Comparison of ENCODE assay signal across 8 cellular contexts in genomic region chr18:43396266-43396665, GRCh38.
DNase-seq lines count a peak whose midpoint lies in the region; ATAC-seq and TF ChIP-seq lines count a peak whose summit lies in the region.

No MANE protein-coding gene starts in this region.

- H3K4me3 ChIP-seq in heart right ventricle (no peak overlapping the region), PC-3 (ENCODE audit: low read length) (no peak overlapping the region), upper lobe of right lung (no peak overlapping the region)

- CTCF ChIA-PET in PC-3 (lab: Charles Lee) = no interaction called here

- H3K27ac Mint-ChIP-seq in stimulated activated naive CD8-positive, alpha-beta T cell treated with anti-CD3 and anti-CD28 coated beads, Interleukin-15, amount 100 ng/mL, for 72 hours = no peak overlapping the region

- POLR2A ChIA-PET in PC-3 (lab: Charles Lee; ENCODE audit: unreplicated experiment) = no interaction called here

- no peak overlapping the region for H3K4me2 ChIP-seq in PC-3 (ENCODE audit: low read length)

- no peak for DNase-seq in heart right ventricle
- DNase-seq in left ventricle myocardium superior = no peak
- DNase-seq in PC-3 = peak; percentile 1
- DNase-seq in foreskin keratinocyte = no peak
- no peak for DNase-seq in upper lobe of right lung
- no peak for DNase-seq in stimulated activated naive CD8-positive, alpha-beta T cell treated with anti-CD3 and anti-CD28 coated beads, Interleukin-15, amount 100 ng/mL, for 72 hours
- no peak for DNase-seq in anterior cingulate cortex (lab: John Stamatoyannopoulos, UW)

- no peaks in the 10 kb centered on the region for H3F3A ChIP-seq in PC-3 (ENCODE audit: low read length, unreplicated experiment)

- H3K27me3 Mint-ChIP-seq in stimulated activated naive CD8-positive, alpha-beta T cell treated with anti-CD3 and anti-CD28 coated beads, Interleukin-15, amount 100 ng/mL, for 72 hours = no peaks in the 10 kb centered on the region

- H2AFZ ChIP-seq in PC-3 (ENCODE audit: low read length) = no peak overlapping the region

- no peaks in the 10 kb centered on the region for H3K36me3 ChIP-seq in heart right ventricle
- no peaks in the 10 kb centered on the region for H3K36me3 ChIP-seq in PC-3 (ENCODE audit: low read depth, low read length)
- no peaks in the 10 kb centered on the region for H3K36me3 ChIP-seq in upper lobe of right lung

- no peak overlapping the region for H3K4me3 Mint-ChIP-seq in stimulated activated naive CD8-positive, alpha-beta T cell treated with anti-CD3 and anti-CD28 coated beads, Interleukin-15, amount 100 ng/mL, for 72 hours

- H3K9me2 ChIP-seq in PC-3 (replicated peaks; ENCODE audit: low read length) = no peaks in the 10 kb centered on the region

- H3K9ac ChIP-seq in PC-3 (ENCODE audit: low read length) = no peak overlapping the region

- WGBS in heart right ventricle, 2 donors = 6 to 10% methylated on average over 1 of the region's 1 CpG

- peaks cover 5 to 10% of the 10 kb centered on the region in 2 donors for H3K9me3 Mint-ChIP-seq in stimulated activated naive CD8-positive, alpha-beta T cell treated with anti-CD3 and anti-CD28 coated beads, Interleukin-15, amount 100 ng/mL, for 72 hours

- no peaks in the 10 kb centered on the region for H3K79me2 ChIP-seq in PC-3 (ENCODE audit: low read length)

- no TSS peak for BruUV-seq in PC-3 (replicated peaks; lab: Mats Ljungman, UMichigan)

- no peak for ATAC-seq in heart right ventricle
- ATAC-seq in left ventricle myocardium superior = no peak
- no peak for ATAC-seq in PC-3
- no peak for ATAC-seq in foreskin keratinocyte
- no peak for ATAC-seq in upper lobe of right lung
- ATAC-seq in stimulated activated naive CD8-positive, alpha-beta T cell treated with anti-CD3 and anti-CD28 coated beads, Interleukin-15, amount 100 ng/mL, for 72 hours = no peak
- no peak for ATAC-seq in GM21619 (IDR thresholded peaks at IDR 0.05; ENCODE audit: unreplicated experiment)

- TF ChIP-seq CTCF in heart right ventricle (IDR thresholded peaks at IDR 0.05) = peak in 7 of 9 donors; percentile 29 to 56 (median 42)
- peak; percentile 46 for TF ChIP-seq CTCF in PC-3 (conservative IDR thresholded peaks at IDR 0.05; ENCODE audit: low read depth, low read length)
- peak; percentile 43 for TF ChIP-seq CTCF in foreskin keratinocyte (conservative IDR thresholded peaks at IDR 0.05)
- TF ChIP-seq CTCF in upper lobe of right lung (IDR thresholded peaks at IDR 0.05) = peak; percentile 31

- no peaks in the 10 kb centered on the region for H3K9me3 ChIP-seq in heart right ventricle
- no peaks in the 10 kb centered on the region for H3K9me3 ChIP-seq in PC-3 (ENCODE audit: low read length)
- no peaks in the 10 kb centered on the region for H3K9me3 ChIP-seq in upper lobe of right lung

- intact Hi-C loops in heart right ventricle (cut with DNase I) (loop anchor here in 3 of 10 donors (10.0 kb wide), 4 partner anchors 1091 to 1341 kb away; no protein-coding TSS in a partner anchor), left ventricle myocardium superior (cut with micrococcal nuclease) (no loop called here), PC-3 (cut with micrococcal nuclease) (no loop called here), upper lobe of right lung (cut with DNase I) (no loop called here)

- H4K20me1 ChIP-seq in PC-3 (ENCODE audit: low read length) = no peaks in the 10 kb centered on the region

- H3K27ac ChIP-seq in heart right ventricle (no peak overlapping the region), PC-3 (ENCODE audit: low read length) (no peak overlapping the region), foreskin keratinocyte (no peak overlapping the region), upper lobe of right lung (no peak overlapping the region)

- no peaks in the 10 kb centered on the region for H3K4me1 Mint-ChIP-seq in stimulated activated naive CD8-positive, alpha-beta T cell treated with anti-CD3 and anti-CD28 coated beads, Interleukin-15, amount 100 ng/mL, for 72 hours

- H3K27me3 ChIP-seq in heart right ventricle = no peaks in the 10 kb centered on the region
- H3K27me3 ChIP-seq in PC-3 (ENCODE audit: low read length) = no peaks in the 10 kb centered on the region
- H3K27me3 ChIP-seq in foreskin keratinocyte = no peaks in the 10 kb centered on the region
- no peaks in the 10 kb centered on the region for H3K27me3 ChIP-seq in upper lobe of right lung

- no peaks in the 10 kb centered on the region for H3K4me1 ChIP-seq in heart right ventricle
- H3K4me1 ChIP-seq in PC-3 (ENCODE audit: insufficient read depth, low read length) = no peaks in the 10 kb centered on the region
- no peaks in the 10 kb centered on the region for H3K4me1 ChIP-seq in foreskin keratinocyte
- H3K4me1 ChIP-seq in upper lobe of right lung = no peaks in the 10 kb centered on the region
